In genomic region chr14:76196980-76197379, GRCh38 we compare ENCODE assay signal across 31 cellular contexts.
"Had no signal": no experiment of that assay in that cellular context is flagged by ENCODE, and none has a peak within 500 bp of the region (broad histone marks: within the 10 kb centered on the region; RNA-seq: fewer than 3 reads in every experiment).

No MANE protein-coding gene starts in this region.

- H3K27me3 ChIP-seq: left lung, pancreas, right atrium auricular region, right lobe of liver, stomach, testis, thyroid gland, transverse colon, upper lobe of left lung, vagina had no signal

- H3K9me3 ChIP-seq: left lung, lower lobe of right lung, mucosa of descending colon, pancreas, psoas muscle, right atrium auricular region, right lobe of liver, stomach, testis, thyroid gland, transverse colon, upper lobe of left lung, vagina had no signal

- H3K4me1 ChIP-seq: left lung, lower lobe of right lung, pancreas, psoas muscle, right atrium auricular region, right lobe of liver, testis, thyroid gland, transverse colon, vagina had no signal

- ATAC-seq: left colon; left lung; lower lobe of right lung; mucosa of descending colon; naive thymus-derived CD4-positive, alpha-beta T cell; natural killer cell treated with Interleukin-12 subunit alpha and Interleukin-12 subunit beta and Interleukin-15 and Interleukin-18, amount 100 ng/mL, for 72 hours; psoas muscle; stimulated activated naive B cell treated with anti-CD40 and anti-IgM and Interleukin-4, amounts not matched to agents 10 μg/mL and 1 μg/mL and 100 μg/mL, for 72 hours; stimulated activated naive CD8-positive, alpha-beta T cell treated with anti-CD3 and anti-CD28 coated beads, Interleukin-15, Interleukin-2, amounts not matched to agents 100 U/mL and 50 U/mL, for 24 hours had no signal

- FAIRE-seq: islet of Langerhans, kidney, pancreas had no signal

- H3K27ac ChIP-seq: left lung, lower lobe of right lung, pancreas, psoas muscle, right atrium auricular region, right lobe of liver, skin epidermis, stomach, testis, thyroid gland, transverse colon, upper lobe of left lung, vagina had no signal

- DNase-seq: hippocampal formation; immature natural killer cell; kidney; left colon; left lung; lower lobe of right lung; mammary epithelial cell; mesendoderm; midbrain; mucosa of descending colon; naive thymus-derived CD4-positive, alpha-beta T cell; nucleus accumbens; pancreas; psoas muscle; right lobe of liver; stimulated activated CD4-positive, alpha-beta T cell treated with anti-CD3 and anti-CD28 coated beads, Interleukin-12 subunit alpha, Interleukin-12 subunit beta, amount 100 ng/mL, for 4 hours; stimulated activated CD4-positive, alpha-beta T cell treated with anti-CD3 and anti-CD28 coated beads, Interleukin-15, amount 100 ng/mL, for 24 hours; stimulated activated CD4-positive, alpha-beta T cell treated with anti-CD3 and anti-CD28 coated beads, Interleukin-2, amount 100 ng/mL, for 24 hours; stimulated activated CD4-positive, alpha-beta T cell treated with anti-CD3 and anti-CD28 coated beads, Interleukin-4, amount 100 ng/mL, for 1 hour; stimulated activated naive B cell treated with anti-CD40 and anti-IgM and Interleukin-4, amounts not matched to agents 10 μg/mL and 1 μg/mL and 100 μg/mL, for 72 hours; stimulated activated naive CD8-positive, alpha-beta T cell treated with anti-CD3 and anti-CD28 coated beads, Interleukin-15, Interleukin-2, amounts not matched to agents 100 U/mL and 50 U/mL, for 24 hours; stomach; testis; thyroid gland; transverse colon; upper lobe of left lung had no signal

- H3K4me3 ChIP-seq: left lung, lower lobe of right lung, mucosa of descending colon, pancreas, psoas muscle, right atrium auricular region, right lobe of liver, skin epidermis, stomach, testis, thyroid gland, transverse colon, upper lobe of left lung, vagina had no signal
